31 cellular contexts compared by ENCODE assay signal in the genomic region with DNA sequence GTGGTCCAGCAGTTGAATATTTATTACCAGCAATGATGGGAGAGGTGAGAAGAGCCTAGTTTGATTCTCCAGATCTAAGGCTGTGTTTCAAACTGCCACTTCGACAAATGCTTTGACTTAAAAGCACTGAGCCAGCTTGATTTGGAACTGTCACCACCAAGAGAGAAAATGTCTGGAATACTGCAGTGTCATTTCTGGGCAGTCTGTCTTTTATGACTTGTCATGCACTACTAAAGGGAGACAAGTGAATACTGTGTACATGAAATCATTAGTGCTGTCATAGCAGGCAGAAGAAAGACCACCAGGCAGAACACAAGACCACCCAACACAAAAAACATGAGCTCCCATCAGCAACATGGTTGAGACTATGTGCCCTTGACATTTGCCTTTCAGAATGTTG.
DNase-seq lines count a peak whose midpoint lies in the region; ATAC-seq, FAIRE-seq and TF ChIP-seq lines count a peak whose summit lies in the region.
"Had no signal": no experiment of that assay in that cellular context is flagged by ENCODE, and none has a peak within 500 bp of the region (broad histone marks: within the 10 kb centered on the region; RNA-seq: fewer than 3 reads in every experiment).

No MANE protein-coding gene starts in this region.

- DNase-seq in H1 (ENCODE audit: low read depth in 1 of 2, low spot score in 2 of 2) (no peak), trophoblast cell (no peak), NCI-H510A (lab: John Stamatoyannopoulos, UW) (no peak), DMS153 (lab: John Stamatoyannopoulos, UW) (no peak)
- DNase-seq: 8988T; ACHN; AML-193; BE2C; C1 segment of cervical spinal cord; Caco-2; Calu3; CD4-positive, alpha-beta memory T cell; CD4-positive, alpha-beta T cell; CD4-positive, CD25-positive, alpha-beta regulatory T cell; CD8-positive, alpha-beta memory T cell; CD8-positive, alpha-beta T cell; COR-L47; DMS 273 treated with DMSO at 0.1 percent for 48 hours; DMS53; DMS79; DMS79 treated with DMSO at 0.1 percent for 48 hours; DND-41; EL had no signal

- H3K4ac ChIP-seq in H1 (replicated peaks; ENCODE audit: insufficient read length, low read depth, low read length): no peak overlapping the region
- no peak overlapping the region for H3K4ac ChIP-seq in trophoblast cell (ENCODE audit: low read depth, low read length)

- no peak overlapping the region for H3K14ac ChIP-seq in H1 (ENCODE audit: insufficient read length)
- H3K14ac ChIP-seq in trophoblast cell (ENCODE audit: low read length): no peak overlapping the region

- H4K20me1 ChIP-seq in H1 (replicated peaks in 1 of 2; ENCODE audit: control insufficient read depth in 1 of 2, insufficient read depth in 2 of 2, low read length in 2 of 2): no peaks in the 10 kb centered on the region
- H4K20me1 ChIP-seq in neural cell (ENCODE audit: insufficient read depth): no peaks in the 10 kb centered on the region
- H4K20me1 ChIP-seq: BLaER1; BLaER1 treated with 17β-estradiol and CSF1 and Interleukin-3, amounts not matched to agents 10 nM and 100 nM had no signal

- H3K9me3 ChIP-seq in H1 (ENCODE audit: insufficient read depth in 2 of 2, low read depth in 1 of 2, low read length in 1 of 2) (no peaks in the 10 kb centered on the region), neural cell (ENCODE audit: low read length) (no peaks in the 10 kb centered on the region), trophoblast cell (ENCODE audit: insufficient read depth, low read depth, low read length) (no peaks in the 10 kb centered on the region)
- H3K9me3 ChIP-seq: A549; BE2C; BLaER1; BLaER1 treated with 17β-estradiol and CSF1 and Interleukin-3, amounts not matched to agents 10 nM and 100 nM; Caco-2 had no signal

- no peaks in the 10 kb centered on the region for H3K9me2 ChIP-seq in neural cell (ENCODE audit: insufficient read depth, low read length)

- no peak overlapping the region for H3K4me3 ChIP-seq in H1 (ENCODE audit: extremely low read depth in 1 of 4, insufficient read depth in 2 of 4, low read depth in 3 of 4, low read length in 4 of 4)
- no peak overlapping the region for H3K4me3 ChIP-seq in neural cell (ENCODE audit: low read length)
- H3K4me3 ChIP-seq in trophoblast cell (ENCODE audit: low read depth, low read length): no peak overlapping the region
- H3K4me3 ChIP-seq: A549; BLaER1; BLaER1 treated with 17β-estradiol and CSF1 and Interleukin-3, amounts not matched to agents 10 nM and 100 nM had no signal

- H2AFZ ChIP-seq in H1 (ENCODE audit: low read length) (0 out of 2 replicates have a peak overlapping the region, but pooled peaks have one; percentile 25), neural cell (ENCODE audit: low read depth, low read length) (no peak overlapping the region), trophoblast cell (ENCODE audit: insufficient read depth, low read length, poor library complexity) (no peak overlapping the region)

- no peak overlapping the region for H2BK15ac ChIP-seq in H1 (ENCODE audit: low read length)

- H3K56ac ChIP-seq in H1 (replicated peaks; ENCODE audit: insufficient read length, low read depth, low read length): no peak overlapping the region

- H3K9ac ChIP-seq in H1 (replicated peaks in 1 of 4; ENCODE audit: extremely low read depth in 1 of 4, low read depth in 3 of 4, low read length in 3 of 4) (no peak overlapping the region), neural cell (ENCODE audit: low read length) (no peak overlapping the region), trophoblast cell (ENCODE audit: low read length) (peak overlapping the region; percentile 68)
- H3K9ac ChIP-seq: BLaER1; BLaER1 treated with 17β-estradiol and CSF1 and Interleukin-3, amounts not matched to agents 10 nM and 100 nM had no signal

- no peak overlapping the region for H2BK120ac ChIP-seq in H1 (replicated peaks; ENCODE audit: low read depth, low read length)
- H2BK120ac ChIP-seq in trophoblast cell (ENCODE audit: insufficient read depth, low read length, poor library complexity): no peak overlapping the region

- no peak for FAIRE-seq in H1 (lab: Jason Lieb, UNC)
- FAIRE-seq: A204.1, A549 had no signal

- ATAC-seq in GM21447 (IDR thresholded peaks at IDR 0.05; ENCODE audit: unreplicated experiment): no peak
- ATAC-seq: A549; CD8-positive, alpha-beta T cell had no signal

- H3K4me2 ChIP-seq in H1 (ENCODE audit: insufficient read depth in 1 of 2, low read depth in 2 of 2, low read length in 2 of 2) (no peak overlapping the region), neural cell (ENCODE audit: low read length) (no peak overlapping the region), trophoblast cell (ENCODE audit: low read length) (no peak overlapping the region)
- H3K4me2 ChIP-seq: A549; BLaER1; BLaER1 treated with 17β-estradiol and CSF1 and Interleukin-3, amounts not matched to agents 10 nM and 100 nM had no signal

- H3K79me1 ChIP-seq in H1 (ENCODE audit: low read depth, low read length) (no peaks in the 10 kb centered on the region), trophoblast cell (ENCODE audit: low read length) (no peaks in the 10 kb centered on the region)

- no peaks in the 10 kb centered on the region for H3K4me1 ChIP-seq in H1 (replicated peaks in 1 of 4; ENCODE audit: control insufficient read depth in 3 of 4, insufficient read depth in 4 of 4, low read length in 3 of 4)
- H3K4me1 ChIP-seq in trophoblast cell (ENCODE audit: control insufficient read depth in 1 of 2, insufficient read depth in 2 of 2, low read length in 2 of 2): no peaks in the 10 kb centered on the region
- H3K4me1 ChIP-seq: A549; BE2C; BLaER1; BLaER1 treated with 17β-estradiol and CSF1 and Interleukin-3, amounts not matched to agents 10 nM and 100 nM; Caco-2 had no signal

- H2BK20ac ChIP-seq in H1 (ENCODE audit: low read length): no peak overlapping the region

- H3K36me3 ChIP-seq in H1 (ENCODE audit: control insufficient read depth in 2 of 4, insufficient read depth in 4 of 4, low read length in 3 of 4) (no peaks in the 10 kb centered on the region), neural cell (ENCODE audit: insufficient read depth, low read length) (no peaks in the 10 kb centered on the region), trophoblast cell (ENCODE audit: control insufficient read depth in 1 of 2, insufficient read depth in 2 of 2, low read length in 2 of 2) (no peaks in the 10 kb centered on the region)
- H3K36me3 ChIP-seq: BE2C; BLaER1; BLaER1 treated with 17β-estradiol and CSF1 and Interleukin-3, amounts not matched to agents 10 nM and 100 nM had no signal

- H2AK5ac ChIP-seq in H1 (ENCODE audit: low read depth, low read length) (no peak overlapping the region), trophoblast cell (ENCODE audit: low read length) (no peak overlapping the region)

- TF ChIP-seq POLR2A in H1 (IDR thresholded peaks at IDR 0.05; ENCODE audit: control extremely low read depth in 1 of 2, low read depth in 2 of 2, low read length in 2 of 2): no peak

- H3K23ac ChIP-seq in H1 (ENCODE audit: insufficient read length) (no peak overlapping the region), trophoblast cell (ENCODE audit: low read length) (peak overlapping the region; percentile 71)

- H3K79me2 ChIP-seq in H1 (ENCODE audit: control insufficient read depth in 1 of 2, insufficient read depth in 2 of 2, low read length in 2 of 2) (no peaks in the 10 kb centered on the region), neural cell (replicated peaks; ENCODE audit: insufficient read depth, low read length) (no peaks in the 10 kb centered on the region), trophoblast cell (ENCODE audit: control insufficient read depth, insufficient read depth, low read length, poor library complexity) (no peaks in the 10 kb centered on the region)

- no peaks in the 10 kb centered on the region for H3F3A ChIP-seq in neural cell (ENCODE audit: insufficient read depth, low read length, poor library complexity, severe bottlenecking)

- H4K91ac ChIP-seq in H1 (replicated peaks; ENCODE audit: insufficient read length, low read length) (no peak overlapping the region), trophoblast cell (ENCODE audit: low read depth, low read length) (no peak overlapping the region)

- TF ChIP-seq RAD21 in H1 (IDR thresholded peaks at IDR 0.05 in 1 of 2, conservative IDR thresholded peaks at IDR 0.05 in 1 of 2; ENCODE audit: low read depth in 2 of 2, low read length in 2 of 2) (no peak), neural cell (conservative IDR thresholded peaks at IDR 0.05) (no peak)

- TF ChIP-seq CTCF in H1 (IDR thresholded peaks at IDR 0.05; ENCODE audit: control extremely low read depth in 1 of 3, insufficient read depth in 1 of 3, low read depth in 1 of 3, low read length in 3 of 3) (no peak), neural cell (IDR thresholded peaks at IDR 0.05; ENCODE audit: poor library complexity, severe bottlenecking) (no peak)

- H2BK12ac ChIP-seq in H1 (ENCODE audit: low read depth, low read length) (no peak overlapping the region), trophoblast cell (ENCODE audit: low read length) (no peak overlapping the region)

- H3K23me2 ChIP-seq in H1 (ENCODE audit: low read depth, low read length): no peaks in the 10 kb centered on the region

- H3K27ac ChIP-seq in H1 (ENCODE audit: low read depth, low read length) (no peak overlapping the region), neural cell (ENCODE audit: low read length) (no peak overlapping the region), trophoblast cell (ENCODE audit: low read depth, low read length) (no peak overlapping the region)
- H3K27ac ChIP-seq: 22Rv1; A549; BLaER1; BLaER1 treated with 17β-estradiol and CSF1 and Interleukin-3, amounts not matched to agents 10 nM and 100 nM; C4-2B had no signal

- no peak overlapping the region for H2BK5ac ChIP-seq in H1 (ENCODE audit: low read depth, low read length)
- H2BK5ac ChIP-seq in trophoblast cell (ENCODE audit: low read depth, low read length, poor library complexity): no peak overlapping the region

- CTCF ChIA-PET in H1 (lab: Charles Lee; ENCODE audit: partially characterized antibody): no interaction called here

- H4K12ac ChIP-seq in trophoblast cell (ENCODE audit: low read depth, low read length): no peak overlapping the region

- POLR2A ChIA-PET in H1 (lab: Charles Lee; ENCODE audit: partially characterized antibody): no interaction called here

- WGBS in H1 (ENCODE audit: extremely low coverage in 1 of 2, insufficient coverage in 1 of 2, insufficient read length in 1 of 2, insufficient replicate concordance in 2 of 2, low coverage in 1 of 2, low lambda C conversion rate in 2 of 2, missing lambda C conversion rate in 1 of 2), 2 experiments: 93% methylated on average over 1 of the region's 1 CpG; no CpG with 5 or more reads in 1 of the 2 experiments
- no CpG with 5 or more reads among the region's 1 CpG for WGBS in trophoblast cell (ENCODE audit: extremely low coverage, insufficient coverage, insufficient read length)

- TF ChIP-seq EP300 in H1 (IDR thresholded peaks at IDR 0.05; ENCODE audit: borderline replicate concordance in 1 of 2, low read depth in 2 of 2, low read length in 2 of 2): no peak
- peak; percentile 70 for TF ChIP-seq EP300 in neural cell (conservative IDR thresholded peaks at IDR 0.05; ENCODE audit: poor library complexity, severe bottlenecking)

- no peak overlapping the region for H4K5ac ChIP-seq in H1 (ENCODE audit: insufficient read length, low read depth, low read length)

- H4K8ac ChIP-seq in H1 (ENCODE audit: extremely low read depth, insufficient read depth, low read length) (no peak overlapping the region), trophoblast cell (ENCODE audit: low read depth, low read length) (no peak overlapping the region)

- H3K27me3 ChIP-seq in H1 (replicated peaks in 1 of 4; ENCODE audit: control insufficient read depth in 3 of 4, extremely low read depth in 1 of 4, insufficient read depth in 3 of 4, low read length in 3 of 4) (no peaks in the 10 kb centered on the region), neural cell (ENCODE audit: insufficient read depth, low read depth, low read length) (no peaks in the 10 kb centered on the region), trophoblast cell (ENCODE audit: insufficient read depth, low read length) (no peaks in the 10 kb centered on the region)
- H3K27me3 ChIP-seq: BE2C; BLaER1; BLaER1 treated with 17β-estradiol and CSF1 and Interleukin-3, amounts not matched to agents 10 nM and 100 nM had no signal

- no peak overlapping the region for H3K18ac ChIP-seq in H1 (ENCODE audit: extremely low read depth, low read length)
- H3K18ac ChIP-seq in trophoblast cell (ENCODE audit: low read length): no peak overlapping the region
